ENCODE assay signal across 24 cellular contexts in genomic region chr5:127353339-127353738, GRCh38.
DNase-seq lines count a peak whose midpoint lies in the region; FAIRE-seq and TF ChIP-seq lines count a peak whose summit lies in the region.
"Had no signal": no experiment of that assay in that cellular context is flagged by ENCODE, and none has a peak within 500 bp of the region (broad histone marks: within the 10 kb centered on the region; RNA-seq: fewer than 3 reads in every experiment).

No MANE protein-coding gene starts in this region.

- no peaks in the 10 kb centered on the region for H3K36me3 Mint-ChIP-seq in nephron (ENCODE audit: low read depth)
- H3K36me3 Mint-ChIP-seq: CD14-positive monocyte had no signal

- peaks cover 4% of the 10 kb centered on the region for H3K27me3 Mint-ChIP-seq in nephron (ENCODE audit: low read depth)

- H3K36me3 ChIP-seq in mammary epithelial cell (ENCODE audit: insufficient read depth, low read length): no peaks in the 10 kb centered on the region

- intact Hi-C loops in dorsolateral prefrontal cortex (cut with DNase I): loop anchor here in 1 of 2 donors (5.0 kb wide), 2 partner anchors 46 to 79 kb away; no protein-coding TSS in a partner anchor
- intact Hi-C loops in mammary epithelial cell (cut with micrococcal nuclease): no loop called here

- no peak for FAIRE-seq in RCC 7860 (lab: Jason Lieb, UNC)
- FAIRE-seq: G401.6, HTR-8/SVneo had no signal

- H3K9me3 ChIP-seq in mammary epithelial cell (replicated peaks; ENCODE audit: insufficient read depth, low read length): no peaks in the 10 kb centered on the region

- H3K27ac Mint-ChIP-seq in nephron: peak overlapping the region; percentile 20 to 82 (median 56)
- H3K27ac Mint-ChIP-seq: B cell, CD14-positive monocyte had no signal

- no peaks in the 10 kb centered on the region for H3K79me2 ChIP-seq in mammary epithelial cell (ENCODE audit: insufficient read depth, low read length)

- in situ Hi-C loops in mammary epithelial cell (cut with MboI; ENCODE audit: low sequenced_read_pairs in 2 of 2): no loop called here

- H3K27ac ChIP-seq in dorsolateral prefrontal cortex (peak overlapping the region; percentile 17 to 89 (median 77)), substantia nigra (ENCODE audit: low read depth, low read length, poor library complexity, severe bottlenecking) (peak overlapping the region; percentile 81), mammary epithelial cell (ENCODE audit: insufficient read depth, low read depth, low read length) (no peak overlapping the region)
- H3K27ac ChIP-seq: KMS-11, SK-N-MC had no signal

- H3K4me1 ChIP-seq in mammary epithelial cell (ENCODE audit: insufficient read depth, low read length): no peaks in the 10 kb centered on the region

- CTCF ChIA-PET in mammary epithelial cell (lab: Charles Lee; ENCODE audit: low non-redundant PET): no interaction called here

- no peak overlapping the region for H3K4me2 ChIP-seq in mammary epithelial cell (ENCODE audit: insufficient read depth, low read depth, low read length)
- H3K4me2 ChIP-seq: KMS-11 had no signal

- peaks cover 52% of the 10 kb centered on the region for H3K4me1 Mint-ChIP-seq in nephron
- H3K4me1 Mint-ChIP-seq: B cell had no signal

- no peaks in the 10 kb centered on the region for H4K20me1 ChIP-seq in mammary epithelial cell (ENCODE audit: insufficient read depth, low read length)

- WGBS in mammary epithelial cell (ENCODE audit: low coverage, missing lambda C conversion rate): 78% methylated on average over 5 of the region's 5 CpGs

- H3K4me3 ChIP-seq in dorsolateral prefrontal cortex (peak overlapping the region in 3 of 59 donors; percentile 4 to 17 (median 4)), mammary epithelial cell (replicated peaks in 1 of 3; ENCODE audit: insufficient read depth in 1 of 3, low read depth in 2 of 3, low read length in 3 of 3) (no peak overlapping the region)
- H3K4me3 ChIP-seq: SK-N-MC had no signal

- dilution Hi-C loops in mammary epithelial cell (cut with HindIII; ENCODE audit: low sequenced_read_pairs): no loop called here

- H3K9me3 Mint-ChIP-seq in nephron: no peaks in the 10 kb centered on the region
- H3K9me3 Mint-ChIP-seq: CD14-positive monocyte had no signal

- TF ChIP-seq CTCF in dorsolateral prefrontal cortex (IDR thresholded peaks at IDR 0.05 in 54 of 56, conservative IDR thresholded peaks at IDR 0.05 in 2 of 56; ENCODE audit: low read depth in 1 of 56, partially characterized antibody in 56 of 56): peak in 1 of 56 donors; percentile 12
- no peak for TF ChIP-seq CTCF in nephron (IDR thresholded peaks at IDR 0.05; ENCODE audit: unreplicated experiment in 3 of 3)
- no peak for TF ChIP-seq CTCF in mammary epithelial cell (conservative IDR thresholded peaks at IDR 0.05 in 1 of 2, IDR thresholded peaks at IDR 0.05 in 1 of 2; ENCODE audit: extremely low read depth in 1 of 2, insufficient read depth in 1 of 2, low read depth in 1 of 2, low read length in 2 of 2)

- no peak overlapping the region for H3K4me3 Mint-ChIP-seq in nephron
- H3K4me3 Mint-ChIP-seq: B cell, CD14-positive monocyte had no signal

- no TSS peak for BruUV-seq in mammary epithelial cell (replicated peaks; lab: Mats Ljungman, UMichigan)

- no peaks in the 10 kb centered on the region for H3K27me3 ChIP-seq in dorsolateral prefrontal cortex
- no peaks in the 10 kb centered on the region for H3K27me3 ChIP-seq in mammary epithelial cell (ENCODE audit: insufficient read depth, low read length)

- no peak overlapping the region for H3K9ac ChIP-seq in mammary epithelial cell (ENCODE audit: insufficient read depth, low read length)
- H3K9ac ChIP-seq: KMS-11 had no signal

- H2AFZ ChIP-seq in mammary epithelial cell (ENCODE audit: low read depth, low read length): no peak overlapping the region

- peak; percentile 67 for DNase-seq in Ammon's horn (ENCODE audit: low spot score)
- peak in 3 of 10 donors; percentile 30 to 59 (median 49) for DNase-seq in dorsolateral prefrontal cortex
- DNase-seq in substantia nigra (lab: John Stamatoyannopoulos, UW): peak in 15 of 49 donors; percentile 6 to 60 (median 18)
- DNase-seq in mammary epithelial cell: no peak
- DNase-seq in RCC 7860 (ENCODE audit: low spot score): no peak
- no peak for DNase-seq in NCI-H2227 treated with DMSO at 0.1 percent for 48 hours (lab: John Stamatoyannopoulos, UW)
- DNase-seq: GOT3, HCEC 1CT, IMR-90, NCI-H1092 treated with DMSO at 0.1 percent for 48 hours, NCI-H1436 treated with DMSO at 0.1 percent for 48 hours, NCI-H1930, NCI-H2171, NCI-H526, PC-3, RPMI8226, SHP77 had no signal
